Comparison of ENCODE assay signal across 33 cellular contexts in genomic region chr1:80453775-80454174, GRCh38.
A peak's percentile ranks its signal among the peaks of the same experiment; 100 is the strongest.
DNase-seq lines count a peak whose midpoint lies in the region; ATAC-seq and TF ChIP-seq lines count a peak whose summit lies in the region.
"Had no signal": no experiment of that assay in that cellular context is flagged by ENCODE, and none has a peak within 500 bp of the region (broad histone marks: within the 10 kb centered on the region; RNA-seq: fewer than 3 reads in every experiment).

No MANE protein-coding gene starts in this region.

- H3K9me3 ChIP-seq in HEK293 (ENCODE audit: control insufficient read depth, insufficient read depth, low read depth, low read length) (no peaks in the 10 kb centered on the region), neural cell (ENCODE audit: low read length) (no peaks in the 10 kb centered on the region)
- H3K9me3 ChIP-seq: A549; BE2C; BLaER1; BLaER1 treated with 17β-estradiol and CSF1 and Interleukin-3, amounts not matched to agents 10 nM and 100 nM; Caco-2 had no signal

- no peak for TF ChIP-seq CTCF in HEK293 (tag by site-specific recombination; IDR thresholded peaks at IDR 0.05)
- no peak for TF ChIP-seq CTCF in neural cell (IDR thresholded peaks at IDR 0.05; ENCODE audit: poor library complexity, severe bottlenecking)
- no peak for TF ChIP-seq CTCF in GM20000 (IDR thresholded peaks at IDR 0.05; ENCODE audit: extremely low read depth, missing control alignments)

- H3K4me3 Mint-ChIP-seq in natural killer cell treated with Interleukin-12 subunit alpha and Interleukin-12 subunit beta and Interleukin-15 and Interleukin-18, amount 100 ng/mL, for 72 hours = no peak overlapping the region
- H3K4me3 Mint-ChIP-seq: B cell; CD14-positive monocyte; CD4-positive, alpha-beta memory T cell; CD4-positive, alpha-beta T cell; CD4-positive, CD25-positive, alpha-beta regulatory T cell; CD8-positive, alpha-beta memory T cell; CD8-positive, alpha-beta T cell had no signal

- TF ChIP-seq RAD21 in neural cell (conservative IDR thresholded peaks at IDR 0.05) = no peak

- no peaks in the 10 kb centered on the region for H3K27me3 ChIP-seq in neural cell (ENCODE audit: insufficient read depth, low read depth, low read length)
- H3K27me3 ChIP-seq: BE2C; BLaER1; BLaER1 treated with 17β-estradiol and CSF1 and Interleukin-3, amounts not matched to agents 10 nM and 100 nM had no signal

- POLR2A ChIA-PET in HEK293 (lab: Yijun Ruan, JAX) (no interaction called here), HEK293T (lab: Yijun Ruan, JAX) (no interaction called here)

- CTCF ChIA-PET in HEK293 (lab: Yijun Ruan, JAX) (no interaction called here), HEK293T (lab: Yijun Ruan, JAX) (no interaction called here)

- no peaks in the 10 kb centered on the region for H3K79me2 ChIP-seq in neural cell (replicated peaks; ENCODE audit: insufficient read depth, low read length)

- no peaks in the 10 kb centered on the region for H3F3A ChIP-seq in neural cell (ENCODE audit: insufficient read depth, low read length, poor library complexity, severe bottlenecking)

- no peak overlapping the region for H3K27ac Mint-ChIP-seq in natural killer cell treated with Interleukin-12 subunit alpha and Interleukin-12 subunit beta and Interleukin-15 and Interleukin-18, amount 100 ng/mL, for 72 hours
- H3K27ac Mint-ChIP-seq: B cell; CD14-positive monocyte; CD4-positive, alpha-beta memory T cell; CD4-positive, alpha-beta T cell; CD4-positive, CD25-positive, alpha-beta regulatory T cell; CD8-positive, alpha-beta memory T cell; CD8-positive, alpha-beta T cell had no signal

- H3K4me2 ChIP-seq in neural cell (ENCODE audit: low read length) = no peak overlapping the region
- H3K4me2 ChIP-seq: A549; BLaER1; BLaER1 treated with 17β-estradiol and CSF1 and Interleukin-3, amounts not matched to agents 10 nM and 100 nM had no signal

- H3K9me2 ChIP-seq in neural cell (ENCODE audit: insufficient read depth, low read length) = no peaks in the 10 kb centered on the region

- H3K9ac ChIP-seq in neural cell (ENCODE audit: low read length) = no peak overlapping the region
- H3K9ac ChIP-seq: BLaER1; BLaER1 treated with 17β-estradiol and CSF1 and Interleukin-3, amounts not matched to agents 10 nM and 100 nM had no signal

- peak; percentile 32 for TF ChIP-seq EP300 in neural cell (conservative IDR thresholded peaks at IDR 0.05; ENCODE audit: poor library complexity, severe bottlenecking)

- DNase-seq in HEK293T (ENCODE audit: extremely low spot score) (peak; percentile 10), NCI-H69 (lab: John Stamatoyannopoulos, UW) (no peak), GM20000 (ENCODE audit: low spot score) (no peak)
- DNase-seq in natural killer cell treated with Interleukin-12 subunit alpha and Interleukin-12 subunit beta and Interleukin-15 and Interleukin-18, amount 100 ng/mL, for 72 hours (ENCODE audit: low spot score) = no peak
- DNase-seq: 8988T; ACHN; AML-193; BE2C; C1 segment of cervical spinal cord; Caco-2; Calu3; CD4-positive, alpha-beta memory T cell; CD4-positive, alpha-beta T cell; CD4-positive, CD25-positive, alpha-beta regulatory T cell; CD8-positive, alpha-beta memory T cell; CD8-positive, alpha-beta T cell; COR-L47; DMS 273 treated with DMSO at 0.1 percent for 48 hours; DMS153; DMS53; DMS79; DMS79 treated with DMSO at 0.1 percent for 48 hours; DND-41; EL had no signal

- no peaks in the 10 kb centered on the region for H3K4me1 Mint-ChIP-seq in natural killer cell treated with Interleukin-12 subunit alpha and Interleukin-12 subunit beta and Interleukin-15 and Interleukin-18, amount 100 ng/mL, for 72 hours (ENCODE audit: low read depth in 2 of 2)
- H3K4me1 Mint-ChIP-seq: B cell; CD14-positive monocyte; CD4-positive, alpha-beta memory T cell; CD4-positive, CD25-positive, alpha-beta regulatory T cell; CD8-positive, alpha-beta memory T cell had no signal

- H3K4me1 ChIP-seq in HEK293 (ENCODE audit: control insufficient read depth, insufficient read depth, low read length) = peaks cover 6% of the 10 kb centered on the region
- H3K4me1 ChIP-seq: A549, BE2C, BLaER1, Caco-2 had no signal

- H4K20me1 ChIP-seq in neural cell (ENCODE audit: insufficient read depth) = no peaks in the 10 kb centered on the region
- H4K20me1 ChIP-seq: BLaER1; BLaER1 treated with 17β-estradiol and CSF1 and Interleukin-3, amounts not matched to agents 10 nM and 100 nM had no signal

- peaks cover 9% of the 10 kb centered on the region for H3K9me3 Mint-ChIP-seq in natural killer cell treated with Interleukin-12 subunit alpha and Interleukin-12 subunit beta and Interleukin-15 and Interleukin-18, amount 100 ng/mL, for 72 hours

- H3K27ac ChIP-seq in HEK293 (ENCODE audit: extremely low read depth, low read depth, low read length) (no peak overlapping the region), neural cell (ENCODE audit: low read length) (no peak overlapping the region)
- H3K27ac ChIP-seq: 22Rv1; A549; BLaER1; BLaER1 treated with 17β-estradiol and CSF1 and Interleukin-3, amounts not matched to agents 10 nM and 100 nM; C4-2B had no signal

- H3K36me3 ChIP-seq in HEK293 (ENCODE audit: control insufficient read depth in 2 of 2, insufficient read depth in 1 of 2, low read length in 2 of 2) = no peaks in the 10 kb centered on the region
- no peaks in the 10 kb centered on the region for H3K36me3 ChIP-seq in neural cell (ENCODE audit: insufficient read depth, low read length)
- H3K36me3 ChIP-seq: BE2C; BLaER1; BLaER1 treated with 17β-estradiol and CSF1 and Interleukin-3, amounts not matched to agents 10 nM and 100 nM had no signal

- H3K36me3 Mint-ChIP-seq in natural killer cell treated with Interleukin-12 subunit alpha and Interleukin-12 subunit beta and Interleukin-15 and Interleukin-18, amount 100 ng/mL, for 72 hours = peaks cover 7% of the 10 kb centered on the region
- H3K36me3 Mint-ChIP-seq: CD14-positive monocyte; CD4-positive, alpha-beta memory T cell; CD4-positive, CD25-positive, alpha-beta regulatory T cell; CD8-positive, alpha-beta memory T cell; CD8-positive, alpha-beta T cell had no signal

- no peak for ATAC-seq in natural killer cell treated with Interleukin-12 subunit alpha and Interleukin-12 subunit beta and Interleukin-15 and Interleukin-18, amount 100 ng/mL, for 72 hours
- ATAC-seq: A549; CD8-positive, alpha-beta T cell had no signal

- H2AFZ ChIP-seq in neural cell (ENCODE audit: low read depth, low read length) = no peak overlapping the region

- no peaks in the 10 kb centered on the region for H3K27me3 Mint-ChIP-seq in natural killer cell treated with Interleukin-12 subunit alpha and Interleukin-12 subunit beta and Interleukin-15 and Interleukin-18, amount 100 ng/mL, for 72 hours
- H3K27me3 Mint-ChIP-seq: B cell; CD4-positive, alpha-beta memory T cell; CD4-positive, alpha-beta T cell; CD4-positive, CD25-positive, alpha-beta regulatory T cell; CD8-positive, alpha-beta memory T cell had no signal

- no peak overlapping the region for H3K4me3 ChIP-seq in HEK293 (ENCODE audit: low read depth, low read length)
- no peak overlapping the region for H3K4me3 ChIP-seq in neural cell (ENCODE audit: low read length)
- H3K4me3 ChIP-seq: A549; BLaER1; BLaER1 treated with 17β-estradiol and CSF1 and Interleukin-3, amounts not matched to agents 10 nM and 100 nM had no signal

TF ChIP-seq in HEK293, 187 proteins besides CTCF, POLR2A, EP300 and RAD21:
- no peak for TF ChIP-seq ZNF530 (tag by site-specific recombination; IDR thresholded peaks at IDR 0.05; ENCODE audit: low read depth)
- peak; percentile 56; the same call in 1 of the 2 replicates for TF ChIP-seq TCF7L2 (IDR thresholded peaks at IDR 0.05; ENCODE audit: borderline replicate concordance, low read depth, low read length)
- TF ChIP-seq ZNF146 (tag by site-specific recombination; IDR thresholded peaks at IDR 0.05) = no peak

TF ChIP-seq in HEK293T, 16 proteins besides CTCF, POLR2A, EP300 and RAD21:
- TF ChIP-seq ZNF384 (IDR thresholded peaks at IDR 0.05) (no peak), FOXM1 (IDR thresholded peaks at IDR 0.05; ENCODE audit: borderline replicate concordance) (no peak), FOXK2 (IDR thresholded peaks at IDR 0.05) (no peak), PKNOX1 (IDR thresholded peaks at IDR 0.05) (peak; percentile 57), LEF1 (IDR thresholded peaks at IDR 0.05; ENCODE audit: borderline replicate concordance) (no peak), L3MBTL2 (conservative IDR thresholded peaks at IDR 0.05) (no peak), NFRKB (IDR thresholded peaks at IDR 0.05) (no peak), ELF4 (IDR thresholded peaks at IDR 0.05) (no peak)

TF ChIP-seq in neural cell, 6 proteins besides CTCF, POLR2A, EP300 and RAD21:
- TF ChIP-seq SMC3 (conservative IDR thresholded peaks at IDR 0.05; ENCODE audit: poor library complexity) = no peak
- peak; percentile 21 for TF ChIP-seq POLR2AphosphoS5 (IDR thresholded peaks at IDR 0.05)
